15 cellular contexts compared by ENCODE assay signal in the genomic region with DNA sequence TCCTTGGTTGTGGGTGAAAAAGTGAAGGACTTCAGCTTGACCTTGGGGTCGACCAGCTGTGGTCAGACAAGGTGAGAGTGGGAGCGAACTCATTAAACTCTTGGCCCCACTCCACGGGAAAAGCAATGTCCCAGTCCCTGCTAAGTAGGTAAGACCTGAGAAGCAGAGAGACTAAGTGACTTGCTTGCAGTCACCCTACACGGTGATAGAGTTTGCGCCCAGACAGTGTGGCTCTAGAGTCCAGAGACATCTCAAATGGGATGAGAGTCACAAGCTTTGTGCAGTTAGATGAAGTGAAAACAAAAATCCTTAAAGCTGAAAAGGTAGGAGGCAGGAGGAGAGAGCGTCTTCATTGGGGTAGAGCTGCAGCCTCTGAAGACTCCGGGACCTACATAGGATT. TPM values are rescaled to one million over a fixed set of nuclear protein-coding genes. Genes with fewer than 3 reads are reported as not detected.
DNase-seq lines count a peak whose midpoint lies in the region; ATAC-seq and TF ChIP-seq lines count a peak whose summit lies in the region.
"Had no signal": no experiment of that assay in that cellular context is flagged by ENCODE, and none has a peak within 500 bp of the region (broad histone marks: within the 10 kb centered on the region; RNA-seq: fewer than 3 reads in every experiment).

No MANE protein-coding gene starts in this region.

- in situ Hi-C loops in Panc1 (cut with HindIII; ENCODE audit: low pct_unique_long_range_greater_than_20kb, low sequenced_read_pairs) (no loop called here), G401 (cut with HindIII; ENCODE audit: low sequenced_read_pairs) (no loop called here)

- H3K27me3 ChIP-seq in DND-41 (ENCODE audit: insufficient read depth, low read length, poor library complexity) = no peaks in the 10 kb centered on the region
- no peaks in the 10 kb centered on the region for H3K27me3 ChIP-seq in Panc1 (ENCODE audit: control insufficient read depth, insufficient read depth, low read length)
- H3K27me3 ChIP-seq in neuronal stem cell (ENCODE audit: control insufficient read depth in 3 of 3, insufficient read depth in 3 of 3, low read depth in 1 of 3, low read length in 3 of 3) = no peaks in the 10 kb centered on the region

- H2BK5ac ChIP-seq in neuronal stem cell (ENCODE audit: low read length) = peak overlapping the region; percentile 56

- ATAC-seq in DND-41 (ENCODE audit: insufficient read depth, low read depth) (no peak), Panc1 (peak; percentile 64; the same call in 1 of the 2 replicates)
- no peak for ATAC-seq in activated naive CD4-positive, alpha-beta T cell treated with anti-CD3 and anti-CD28 coated beads, Interleukin-2, amount 50 U/mL, for 72 hours
- ATAC-seq: GM23338, HCT116 had no signal

- H3K27ac Mint-ChIP-seq in activated naive CD4-positive, alpha-beta T cell treated with anti-CD3 and anti-CD28 coated beads, Interleukin-2, amount 50 U/mL, for 72 hours = no peak overlapping the region
- H3K27ac Mint-ChIP-seq: CD4-positive, alpha-beta memory T cell; GM23338; H9 had no signal

- H3K9me3 ChIP-seq in DND-41 (ENCODE audit: insufficient read depth, low read length, severe bottlenecking) (no peaks in the 10 kb centered on the region), Panc1 (ENCODE audit: control insufficient read depth, insufficient read depth, low read depth, low read length) (no peaks in the 10 kb centered on the region), neuronal stem cell (replicated peaks in 1 of 2; ENCODE audit: control insufficient read depth in 2 of 2, insufficient read depth in 1 of 2, low read depth in 1 of 2, low read length in 2 of 2) (no peaks in the 10 kb centered on the region)
- H3K9me3 ChIP-seq: Caco-2 had no signal

- H3K4me1 ChIP-seq in DND-41 (ENCODE audit: insufficient read depth, low read length) (peaks cover 42% of the 10 kb centered on the region), Panc1 (ENCODE audit: control insufficient read depth, insufficient read depth, low read length) (no peaks in the 10 kb centered on the region), neuronal stem cell (ENCODE audit: control insufficient read depth in 2 of 2, insufficient read depth in 1 of 2, low read depth in 1 of 2, low read length in 2 of 2) (peaks cover 0 to 6% of the 10 kb centered on the region in 2 donors)
- H3K4me1 ChIP-seq: Caco-2 had no signal

- H2BK12ac ChIP-seq in neuronal stem cell (ENCODE audit: low read length) = no peak overlapping the region

- H2BK120ac ChIP-seq in neuronal stem cell (ENCODE audit: low read depth, low read length) = no peak overlapping the region

- peak overlapping the region; percentile 53 for H3K18ac ChIP-seq in neuronal stem cell (ENCODE audit: low read length)

- no peak overlapping the region for H2BK15ac ChIP-seq in neuronal stem cell (ENCODE audit: low read length)

- no peaks in the 10 kb centered on the region for H4K20me1 ChIP-seq in DND-41 (ENCODE audit: insufficient read depth, low read length)

- DNase-seq in DND-41 (no peak), Panc1 (ENCODE audit: low read depth, low spot score) (no peak), neuronal stem cell (ENCODE audit: low spot score) (no peak), G401 (ENCODE audit: low spot score) (no peak), COLO668 (lab: John Stamatoyannopoulos, UW; ENCODE audit: unreplicated experiment) (no peak)
- DNase-seq in activated naive CD4-positive, alpha-beta T cell treated with anti-CD3 and anti-CD28 coated beads, Interleukin-2, amount 50 U/mL, for 72 hours (ENCODE audit: low spot score in 2 of 2) = no peak
- DNase-seq: C1 segment of cervical spinal cord; Caco-2; CD4-positive, alpha-beta memory T cell; DMS153; EL; GF-D8; H9 had no signal

- H3K79me2 ChIP-seq in DND-41 (ENCODE audit: insufficient read depth, low read length) = no peaks in the 10 kb centered on the region

- H3K27ac ChIP-seq in DND-41 (ENCODE audit: low read length) (no peak overlapping the region), Panc1 (ENCODE audit: low read length) (no peak overlapping the region), neuronal stem cell (replicated peaks; ENCODE audit: low read length) (no peak overlapping the region)

- no TSS peak for BruUV-seq in Panc1 (replicated peaks; lab: Mats Ljungman, UMichigan)

- H3K4me2 ChIP-seq in DND-41 (ENCODE audit: insufficient read depth, low read length) (no peak overlapping the region), neuronal stem cell (ENCODE audit: insufficient read depth, low read length, poor library complexity, severe bottlenecking) (no peak overlapping the region)
- H3K4me2 ChIP-seq: GM23338 had no signal

- no peak overlapping the region for H2AK5ac ChIP-seq in neuronal stem cell (ENCODE audit: low read depth, low read length)

- WGBS in neuronal stem cell (ENCODE audit: extremely low coverage in 2 of 2, insufficient read length in 2 of 2, insufficient replicate concordance in 1 of 2), 2 donors = no CpG with 5 or more reads among the region's 7 CpGs

- peaks cover 0 to 11% of the 10 kb centered on the region in 2 donors for H3K36me3 Mint-ChIP-seq in activated naive CD4-positive, alpha-beta T cell treated with anti-CD3 and anti-CD28 coated beads, Interleukin-2, amount 50 U/mL, for 72 hours

- intact Hi-C loops in Panc1 (cut with micrococcal nuclease; ENCODE audit: unreplicated experiment) = no loop called here

- no peak overlapping the region for H4K91ac ChIP-seq in neuronal stem cell (ENCODE audit: low read depth, low read length, poor library complexity)

- H3K4me3 ChIP-seq in DND-41 (ENCODE audit: low read depth in 1 of 2, low read length in 2 of 2) (no peak overlapping the region), Panc1 (ENCODE audit: low read depth in 2 of 2, low read length in 2 of 2) (no peak overlapping the region), neuronal stem cell (ENCODE audit: low read length in 2 of 2) (peak overlapping the region in 1 of 2 donors; percentile 46)
- H3K4me3 ChIP-seq: GM23338 had no signal

- peak overlapping the region; percentile 13 for H3K23ac ChIP-seq in neuronal stem cell (ENCODE audit: low read depth, low read length, poor library complexity)

- H4K8ac ChIP-seq in neuronal stem cell (ENCODE audit: low read depth, low read length) = peak overlapping the region; percentile 45

- TF ChIP-seq CTCF in DND-41 (IDR thresholded peaks at IDR 0.05; ENCODE audit: borderline replicate concordance, extremely low read depth, low read length, poor library complexity, severe bottlenecking) (no peak), Panc1 (IDR thresholded peaks at IDR 0.05) (no peak)

- POLR2A ChIA-PET in Panc1 (lab: Charles Lee) = interaction anchor here (0.7 kb wide), 1 partner anchor 82 kb away, joined by 3 read pairs; no protein-coding TSS in a partner anchor

- peak overlapping the region; percentile 84 for H3K14ac ChIP-seq in neuronal stem cell (ENCODE audit: low read length)

- H3K4ac ChIP-seq in neuronal stem cell (ENCODE audit: low read length) = peak overlapping the region; percentile 28

- H3K9ac ChIP-seq in DND-41 (ENCODE audit: low read depth, low read length) (no peak overlapping the region), neuronal stem cell (ENCODE audit: low read depth, low read length, poor library complexity) (peak overlapping the region; percentile 51)

- H2AFZ ChIP-seq in DND-41 (ENCODE audit: low read depth, low read length) (0 out of 2 replicates have a peak overlapping the region, but pooled peaks have one; percentile 25), neuronal stem cell (ENCODE audit: low read length) (no peak overlapping the region)
- H2AFZ ChIP-seq: GM23338 had no signal

- H3K36me3 ChIP-seq in DND-41 (ENCODE audit: insufficient read depth, low read length) (no peaks in the 10 kb centered on the region), Panc1 (ENCODE audit: control insufficient read depth, insufficient read depth, low read length) (no peaks in the 10 kb centered on the region), neuronal stem cell (replicated peaks in 1 of 2; ENCODE audit: control insufficient read depth in 2 of 2, insufficient read depth in 2 of 2, low read length in 2 of 2) (no peaks in the 10 kb centered on the region)

- H3K79me1 ChIP-seq in neuronal stem cell (ENCODE audit: low read depth, low read length) = no peaks in the 10 kb centered on the region

- CTCF ChIA-PET in Panc1 (lab: Charles Lee) = interaction anchor here (0.8 kb wide), 1 partner anchor 35 kb away, joined by 3 read pairs; no protein-coding TSS in a partner anchor

- H3K9me3 Mint-ChIP-seq in activated naive CD4-positive, alpha-beta T cell treated with anti-CD3 and anti-CD28 coated beads, Interleukin-2, amount 50 U/mL, for 72 hours = peaks cover 16 to 26% of the 10 kb centered on the region in 2 donors

RNA-seq across cellular contexts. Expression of a gene that starts 55.9 kb away (rescaled TPM):
- 32.2 TPM for total RNA-seq in Panc1 (2021; ENCODE audit: unreplicated experiment)
- polyA plus RNA-seq in Panc1 (2012; ENCODE audit: insufficient read length) = 12.4 TPM
- 7.8 TPM for polyA plus RNA-seq in neuronal stem cell (2013, experiment 1 of 2)
- 7.6 TPM for polyA plus RNA-seq in neuronal stem cell (2013, experiment 2 of 2)
- 10 to 100 TPM; 17.7 to 24.5 TPM for total RNA-seq in activated naive CD4-positive, alpha-beta T cell treated with anti-CD3 and anti-CD28 coated beads, Interleukin-2, amount 50 U/mL, for 72 hours
- total RNA-seq in G401 (2014; rRNA removed; shearing (Covaris generic)) = 2.5 and 4.8 TPM in 2 replicates
